ENCODE assay signal across 18 cellular contexts in genomic region chr7:138575897-138576428, GRCh38.
A peak's percentile ranks its signal among the peaks of the same experiment; 100 is the strongest.
DNase-seq lines count a peak whose midpoint lies in the region; FAIRE-seq and TF ChIP-seq lines count a peak whose summit lies in the region.
"Had no signal": no experiment of that assay in that cellular context is flagged by ENCODE, and none has a peak within 500 bp of the region (broad histone marks: within the 10 kb centered on the region; RNA-seq: fewer than 3 reads in every experiment).

No MANE protein-coding gene starts in this region.

- no peaks in the 10 kb centered on the region for H3K4me1 Mint-ChIP-seq in nephron progenitor cell
- no peaks in the 10 kb centered on the region for H3K4me1 Mint-ChIP-seq in osteocyte (ENCODE audit: unreplicated experiment)
- H3K4me1 Mint-ChIP-seq: CD8-positive, alpha-beta memory T cell had no signal

- no peak for DNase-seq in GM19239 (ENCODE audit: insufficient read length, low spot score)
- DNase-seq in OCI-M1 (lab: John Stamatoyannopoulos, UW) = peak; percentile 0
- peak; percentile 2 for DNase-seq in fibroblast of gingiva (ENCODE audit: low read depth)
- no peak for DNase-seq in nephron progenitor cell
- no peak for DNase-seq in NCI-H2227 (lab: John Stamatoyannopoulos, UW; ENCODE audit: unreplicated experiment)
- DNase-seq in osteocyte (ENCODE audit: extremely low spot score, unreplicated experiment) = no peak
- DNase-seq in MV-4-11 (lab: John Stamatoyannopoulos, UW) = no peak
- DNase-seq: C1 segment of cervical spinal cord; CD8-positive, alpha-beta memory T cell; DMS79 treated with DMSO at 0.1 percent for 48 hours; GM23248; KBM-7; NCI-H1105 treated with DMSO at 0.1 percent for 48 hours; NCI-H1694; NCI-H2081 treated with DMSO at 0.1 percent for 48 hours; NCI-H510A treated with DMSO at 0.1 percent for 48 hours; NCI-H774; SHP77 had no signal

- peak overlapping the region; percentile 60 for H3K27ac Mint-ChIP-seq in nephron progenitor cell
- no peak overlapping the region for H3K27ac Mint-ChIP-seq in osteocyte (ENCODE audit: unreplicated experiment)

- no peak for TF ChIP-seq CTCF in nephron progenitor cell (IDR thresholded peaks at IDR 0.05)
- TF ChIP-seq CTCF in osteocyte (IDR thresholded peaks at IDR 0.05) = no peak

- peaks cover 80% of the 10 kb centered on the region for H3K36me3 Mint-ChIP-seq in nephron progenitor cell (ENCODE audit: low read depth)
- peaks cover 61% of the 10 kb centered on the region for H3K36me3 Mint-ChIP-seq in osteocyte (ENCODE audit: unreplicated experiment)

- H3K4me3 Mint-ChIP-seq in nephron progenitor cell (no peak overlapping the region), osteocyte (ENCODE audit: unreplicated experiment) (no peak overlapping the region)
- H3K4me3 Mint-ChIP-seq: CD8-positive, alpha-beta memory T cell had no signal

- no peaks in the 10 kb centered on the region for H3K9me3 Mint-ChIP-seq in nephron progenitor cell
- peaks cover 7% of the 10 kb centered on the region for H3K9me3 Mint-ChIP-seq in osteocyte (ENCODE audit: unreplicated experiment)
- H3K9me3 Mint-ChIP-seq: CD8-positive, alpha-beta memory T cell had no signal

- FAIRE-seq in GM19239 (lab: Jason Lieb, UNC) = peak; percentile 14

- no peaks in the 10 kb centered on the region for H3K27me3 Mint-ChIP-seq in nephron progenitor cell (ENCODE audit: low read depth, poor library complexity)
- no peaks in the 10 kb centered on the region for H3K27me3 Mint-ChIP-seq in osteocyte (ENCODE audit: unreplicated experiment)
- H3K27me3 Mint-ChIP-seq: CD8-positive, alpha-beta memory T cell had no signal

Comparison
In these comparisons a context has a peak if more than half of its experiments do, and no peak if none do; other contexts are left out.
1. DNase-seq: peak in OCI-M1 (single experiment) and fibroblast of gingiva (single experiment); none in GM19239 (single experiment), nephron progenitor cell (single experiment), NCI-H2227 (single experiment), osteocyte (single experiment) and MV-4-11 (single experiment).